In genomic region chr1:15911927-15912326, GRCh38 we compare ENCODE assay signal across 22 cellular contexts.
"Had no signal": no experiment of that assay in that cellular context is flagged by ENCODE, and none has a peak within 500 bp of the region (broad histone marks: within the 10 kb centered on the region; RNA-seq: fewer than 3 reads in every experiment).

No MANE protein-coding gene starts in this region.

- H3K27ac ChIP-seq: coronary artery, esophagus muscularis mucosa, heart right ventricle, tibial nerve, vagina had no signal

- H3K4me3 ChIP-seq: coronary artery, esophagus muscularis mucosa, heart right ventricle, tibial nerve, vagina had no signal

- ATAC-seq: heart right ventricle; naive thymus-derived CD8-positive, alpha-beta T cell had no signal

- H3K27me3 ChIP-seq: esophagus muscularis mucosa, heart right ventricle, tibial nerve, vagina had no signal

- H3K9me3 ChIP-seq: esophagus muscularis mucosa, heart right ventricle, tibial nerve, vagina had no signal

- DNase-seq: activated CD4-positive, alpha-beta T cell treated with anti-CD3 and anti-CD28 coated beads for 1 hour; activated CD8-positive, alpha-beta memory T cell treated with anti-CD3 and anti-CD28 coated beads for 24 hours; activated CD8-positive, alpha-beta memory T cell treated with anti-CD3 and anti-CD28 coated beads, Interleukin-2, amount 50 U/mL, for 48 hours; activated effector memory CD4-positive, alpha-beta T cell treated with Interleukin-2 at 50 U/mL for 16 hours; activated naive CD4-positive, alpha-beta T cell treated with anti-CD3 and anti-CD28 coated beads, Interleukin-2, amount 50 U/mL, for 16 hours; activated T-cell treated with anti-CD3 and anti-CD28 coated beads, Interleukin-2, amount 50 U/mL, for 48 hours; aorta; heart right ventricle; immature natural killer cell; kidney glomerular epithelial cell; mesendoderm; naive thymus-derived CD8-positive, alpha-beta T cell; posterior cingulate gyrus; retina; stimulated activated CD4-positive, alpha-beta T cell treated with anti-CD3 and anti-CD28 coated beads, Interleukin-12 subunit alpha, Interleukin-12 subunit beta, amount 100 ng/mL, for 4 hours; stimulated activated CD4-positive, alpha-beta T cell treated with anti-CD3 and anti-CD28 coated beads, Interleukin-1b, Interleukin-23, amount 100 ng/mL, for 48 hours; stimulated activated CD8-positive, alpha-beta memory T cell treated with anti-CD3 and anti-CD28 coated beads, Interleukin-4, amount 100 ng/mL, for 48 hours; stimulated activated naive CD4-positive, alpha-beta T cell treated with Interleukin-2 at 50 U/mL for 16 hours had no signal
